Comparison of ENCODE assay signal across 1 cellular context in the genomic region with DNA sequence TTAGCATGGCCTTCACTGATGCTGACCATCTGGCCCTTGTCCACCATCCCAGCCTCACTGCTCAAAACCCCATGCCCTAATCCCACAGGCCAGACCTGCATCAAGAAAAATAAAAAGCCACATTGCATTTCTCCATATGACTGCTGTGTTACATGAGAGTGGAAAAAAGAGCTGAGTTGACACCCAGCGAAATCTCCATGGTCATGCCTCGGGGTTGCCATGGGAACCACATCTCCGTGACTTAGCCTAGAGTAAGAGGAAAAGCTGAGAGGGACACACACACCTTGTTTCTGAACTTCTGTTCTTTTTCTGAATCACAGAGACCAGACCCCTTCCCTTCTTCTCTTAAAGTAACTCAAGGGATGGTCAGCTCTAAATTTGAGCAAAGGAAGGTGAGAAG.
TF ChIP-seq lines count a peak whose summit lies in the region.

No MANE protein-coding gene starts in this region.

TF ChIP-seq in HepG2, 621 proteins besides CTCF, POLR2A, EP300 and RAD21 (continued from another document):
- TF ChIP-seq MAFK (conservative IDR thresholded peaks at IDR 0.05 in 1 of 2, IDR thresholded peaks at IDR 0.05 in 1 of 2; ENCODE audit: low read length in 2 of 2): peak in 1 of 2 experiments; percentile 43; a peak in 1 of 4 replicates
